In the genomic region with DNA sequence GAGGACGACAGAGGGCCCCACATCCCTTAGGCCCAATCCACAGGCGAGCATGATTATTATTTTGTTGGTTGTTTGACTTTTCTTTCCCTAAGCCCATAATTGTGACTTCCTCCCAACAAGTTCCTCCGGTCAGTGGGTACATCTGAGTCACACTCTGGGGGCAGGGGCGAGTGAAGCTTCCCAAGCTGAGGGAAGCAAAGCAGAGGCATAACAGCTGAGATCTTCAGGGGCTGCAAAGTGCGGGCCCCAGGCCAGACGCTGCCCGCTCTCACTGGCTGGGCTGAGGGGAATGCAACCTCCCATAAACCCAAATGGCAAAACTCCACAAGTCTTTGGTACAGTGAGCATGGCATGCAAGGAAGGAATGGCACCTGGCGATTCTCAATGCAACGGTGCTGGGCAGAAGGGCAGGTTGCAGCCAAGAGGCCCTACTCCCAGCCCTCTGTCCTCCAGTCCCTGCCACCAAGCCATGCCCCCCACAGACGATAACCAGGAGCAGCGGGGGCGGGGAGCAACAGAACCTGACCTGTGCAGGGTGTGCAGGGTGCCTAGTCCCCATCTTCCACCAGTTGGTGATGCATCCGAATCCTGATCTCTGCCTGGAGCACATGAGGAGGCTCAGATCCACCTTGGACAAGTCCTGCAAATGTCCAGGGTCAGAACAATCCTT, we compare ENCODE assay signal across 1 cellular context.
TF ChIP-seq lines count a peak whose summit lies in the region.

No MANE protein-coding gene starts in this region.

TF ChIP-seq in H1, 55 proteins besides CTCF, POLR2A, EP300 and RAD21:
- TF ChIP-seq ZNF274 (IDR thresholded peaks at IDR 0.05; ENCODE audit: borderline replicate concordance, extremely low read depth, low read length): no peak
- TF ChIP-seq TCF12 (IDR thresholded peaks at IDR 0.05; ENCODE audit: low read depth, low read length): no peak
- no peak for TF ChIP-seq CEBPB (IDR thresholded peaks at IDR 0.05; ENCODE audit: low read depth, low read length)
- TF ChIP-seq RFX5 (IDR thresholded peaks at IDR 0.05; ENCODE audit: borderline replicate concordance, low read depth, low read length): no peak
